10 cellular contexts compared by ENCODE assay signal in the genomic region with DNA sequence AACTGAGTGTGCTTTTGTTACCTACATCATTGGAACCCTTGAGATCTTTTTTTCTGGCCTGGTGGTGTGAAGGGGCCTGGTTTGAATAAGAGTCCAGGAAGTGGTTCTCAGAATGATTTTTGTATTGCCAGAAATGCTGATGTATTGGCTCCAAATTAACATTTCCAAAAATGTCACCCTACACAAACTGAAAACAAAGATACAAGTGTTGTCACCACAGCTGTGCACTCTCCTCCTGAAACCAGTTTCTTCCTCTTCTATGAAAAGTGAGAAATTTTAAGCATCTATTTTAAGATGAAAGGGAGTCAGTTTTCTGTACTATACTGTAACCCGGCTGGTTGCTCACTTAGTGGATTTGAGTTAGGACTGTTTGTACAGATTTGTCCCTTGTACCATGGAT.
DNase-seq lines count a peak whose midpoint lies in the region; ATAC-seq and TF ChIP-seq lines count a peak whose summit lies in the region.
"Had no signal": no experiment of that assay in that cellular context is flagged by ENCODE, and none has a peak within 500 bp of the region (broad histone marks: within the 10 kb centered on the region; RNA-seq: fewer than 3 reads in every experiment).

No MANE protein-coding gene starts in this region.

- ATAC-seq in GM19397 (IDR thresholded peaks at IDR 0.05; ENCODE audit: unreplicated experiment) (peak; percentile 84), HG02852 (IDR thresholded peaks at IDR 0.05; ENCODE audit: unreplicated experiment) (peak; percentile 94), HG03558 (IDR thresholded peaks at IDR 0.05; ENCODE audit: extremely low read depth, unreplicated experiment) (peak; percentile 86)
- ATAC-seq: right cardiac atrium had no signal

- DNase-seq in GM12865 (ENCODE audit: low read depth) (peak; percentile 60), NCI-H1436 (lab: John Stamatoyannopoulos, UW) (no peak), Kasumi-1 (lab: John Stamatoyannopoulos, UW) (no peak)
- no peak for DNase-seq in activated naive CD8-positive, alpha-beta T cell treated with anti-CD3 and anti-CD28 coated beads for 36 hours
- DNase-seq in activated CD4-positive, CD25-positive, alpha-beta regulatory T cell treated with anti-CD3 and anti-CD28 coated beads, Interleukin-2, amount 50 U/mL, for 72 hours = no peak
- DNase-seq: NCI-H510A treated with DMSO at 0.1 percent for 48 hours, right cardiac atrium had no signal

- H3K27ac Mint-ChIP-seq in activated naive CD8-positive, alpha-beta T cell treated with anti-CD3 and anti-CD28 coated beads for 36 hours = no peak overlapping the region

- no peak for TF ChIP-seq CTCF in GM12865 (IDR thresholded peaks at IDR 0.05; ENCODE audit: insufficient read depth, low read depth, low read length, missing control alignments)

- no peaks in the 10 kb centered on the region for H3K4me1 Mint-ChIP-seq in activated naive CD8-positive, alpha-beta T cell treated with anti-CD3 and anti-CD28 coated beads for 36 hours

- H3K9me3 Mint-ChIP-seq in activated naive CD8-positive, alpha-beta T cell treated with anti-CD3 and anti-CD28 coated beads for 36 hours = no peaks in the 10 kb centered on the region

- no peak overlapping the region for H3K4me3 ChIP-seq in GM12865 (ENCODE audit: low read depth, low read length)

- H3K36me3 Mint-ChIP-seq in activated naive CD8-positive, alpha-beta T cell treated with anti-CD3 and anti-CD28 coated beads for 36 hours = no peaks in the 10 kb centered on the region

- no peaks in the 10 kb centered on the region for H3K27me3 Mint-ChIP-seq in activated naive CD8-positive, alpha-beta T cell treated with anti-CD3 and anti-CD28 coated beads for 36 hours

- H3K4me3 Mint-ChIP-seq in activated naive CD8-positive, alpha-beta T cell treated with anti-CD3 and anti-CD28 coated beads for 36 hours = no peak overlapping the region
